ENCODE assay signal across 15 cellular contexts in genomic region chr2:216495656-216496055, GRCh38. TPM values are rescaled to one million over a fixed set of nuclear protein-coding genes. Genes with fewer than 3 reads are reported as not detected.
DNase-seq lines count a peak whose midpoint lies in the region; ATAC-seq, FAIRE-seq and TF ChIP-seq lines count a peak whose summit lies in the region.
"Had no signal": no experiment of that assay in that cellular context is flagged by ENCODE, and none has a peak within 500 bp of the region (broad histone marks: within the 10 kb centered on the region; RNA-seq: fewer than 3 reads in every experiment).

No MANE protein-coding gene starts in this region.

- H3K9me3 Mint-ChIP-seq in astrocyte (ENCODE audit: unreplicated experiment) = no peaks in the 10 kb centered on the region

- H3K36me3 Mint-ChIP-seq in astrocyte (ENCODE audit: low read depth, unreplicated experiment) = peaks cover 10% of the 10 kb centered on the region

- peak overlapping the region; percentile 36 for H3K4me3 Mint-ChIP-seq in astrocyte (ENCODE audit: unreplicated experiment)
- H3K4me3 Mint-ChIP-seq: activated CD8-positive, alpha-beta memory T cell treated with anti-CD3 and anti-CD28 coated beads, Interleukin-2, amount 10 ng/mL, durations not matched to agents 7 days and 5 days had no signal

- peaks cover 15% of the 10 kb centered on the region for H3K36me3 ChIP-seq in astrocyte (ENCODE audit: insufficient read depth, low read length)

- no peak for TF ChIP-seq POLR2A in GM18505 (IDR thresholded peaks at IDR 0.05; ENCODE audit: borderline replicate concordance, extremely low read depth, insufficient read depth, insufficient read length)

- H2AFZ ChIP-seq in astrocyte (ENCODE audit: low read depth, low read length) = no peak overlapping the region

- peaks cover 44% of the 10 kb centered on the region for H3K4me1 Mint-ChIP-seq in astrocyte (ENCODE audit: low read depth, unreplicated experiment)

- FAIRE-seq in astrocyte (lab: Jason Lieb, UNC) = no peak
- FAIRE-seq: frontal cortex, keratinocyte had no signal

- TF ChIP-seq CTCF in astrocyte (IDR thresholded peaks at IDR 0.05; ENCODE audit: insufficient read depth, low read depth, low read length) = no peak

- H3K4me2 ChIP-seq in astrocyte (ENCODE audit: low read length) = peak overlapping the region; percentile 37

- ATAC-seq in GM18873 (IDR thresholded peaks at IDR 0.05; ENCODE audit: low FRiP score, unreplicated experiment) (no peak), GM18505 (IDR thresholded peaks at IDR 0.05; ENCODE audit: unreplicated experiment) (no peak)
- ATAC-seq: activated CD8-positive, alpha-beta memory T cell treated with anti-CD3 and anti-CD28 coated beads, Interleukin-2, amount 10 ng/mL, durations not matched to agents 7 days and 5 days had no signal

- DNase-seq in EL = peak; percentile 47
- peak; percentile 45 for DNase-seq in MV-4-11 (lab: John Stamatoyannopoulos, UW)
- peak; percentile 49 for DNase-seq in astrocyte (ENCODE audit: low read depth)
- peak; percentile 64 for DNase-seq in iris pigment epithelial cell (ENCODE audit: low read depth)
- DNase-seq in HuH-7 (ENCODE audit: low spot score) = no peak
- DNase-seq in ureter (ENCODE audit: low spot score) = no peak
- DNase-seq: activated CD8-positive, alpha-beta memory T cell treated with anti-CD3 and anti-CD28 coated beads, Interleukin-2, amount 10 ng/mL, durations not matched to agents 7 days and 5 days; activated naive CD4-positive, alpha-beta T cell treated with anti-CD3 and anti-CD28 coated beads, Interleukin-2, amount 50 U/mL, for 16 hours; BE2C; MM.1S; stomach had no signal

- H4K20me1 ChIP-seq in astrocyte (ENCODE audit: insufficient read depth, low read length) = peaks cover 20% of the 10 kb centered on the region

- H3K4me1 ChIP-seq in astrocyte (ENCODE audit: insufficient read depth, low read length) = peaks cover 53% of the 10 kb centered on the region

- H3K27ac Mint-ChIP-seq in astrocyte (ENCODE audit: unreplicated experiment) = peak overlapping the region; percentile 91
- H3K27ac Mint-ChIP-seq: activated CD8-positive, alpha-beta memory T cell treated with anti-CD3 and anti-CD28 coated beads, Interleukin-2, amount 10 ng/mL, durations not matched to agents 7 days and 5 days had no signal

- H3K27me3 ChIP-seq in astrocyte (ENCODE audit: insufficient read depth, low read length) = no peaks in the 10 kb centered on the region
- H3K27me3 ChIP-seq: BE2C, stomach had no signal

- H3K27me3 Mint-ChIP-seq in astrocyte (ENCODE audit: low read depth, unreplicated experiment) = no peaks in the 10 kb centered on the region
- H3K27me3 Mint-ChIP-seq: activated CD8-positive, alpha-beta memory T cell treated with anti-CD3 and anti-CD28 coated beads, Interleukin-2, amount 10 ng/mL, durations not matched to agents 7 days and 5 days had no signal

- H3K9ac ChIP-seq in astrocyte (ENCODE audit: low read length) = no peak overlapping the region

- peak overlapping the region; percentile 5 for H3K27ac ChIP-seq in astrocyte (ENCODE audit: low read depth, low read length)
- H3K27ac ChIP-seq: stomach had no signal

- H3K9me3 ChIP-seq in astrocyte (ENCODE audit: insufficient read depth, low read depth, low read length) = no peaks in the 10 kb centered on the region
- H3K9me3 ChIP-seq: BE2C, stomach had no signal

- H3K79me2 ChIP-seq in astrocyte (ENCODE audit: insufficient read depth, low read length) = peaks cover 35% of the 10 kb centered on the region

- H3K4me3 ChIP-seq in astrocyte (ENCODE audit: insufficient read depth, low read depth, low read length) = no peak overlapping the region
- H3K4me3 ChIP-seq: stomach had no signal

RNA-seq across cellular contexts. Expression of gene RPL37A, which starts 3.0 kb away (rescaled TPM):
- total RNA-seq in astrocyte (2,566 and 2,632 TPM in 2 replicates), ureter (2,809 TPM)

Comparison
In these comparisons a context has a peak if more than half of its experiments do, and no peak if none do; other contexts are left out.
1. DNase-seq: peak in EL (single experiment), MV-4-11 (single experiment), astrocyte (single experiment) and iris pigment epithelial cell (single experiment); none in HuH-7 (single experiment) and ureter (single experiment).